ENCODE assay signal across 8 cellular contexts in genomic region chr19:17510220-17510993, GRCh38. TPM values are rescaled to one million over a fixed set of nuclear protein-coding genes. Genes with fewer than 3 reads are reported as not detected.
DNase-seq lines count a peak whose midpoint lies in the region; ATAC-seq and TF ChIP-seq lines count a peak whose summit lies in the region.
"Had no signal": no experiment of that assay in that cellular context is flagged by ENCODE, and none has a peak within 500 bp of the region (broad histone marks: within the 10 kb centered on the region; RNA-seq: fewer than 3 reads in every experiment).

No MANE protein-coding gene starts in this region.

- DNase-seq in activated CD4-positive, alpha-beta memory T cell treated with anti-CD3 and anti-CD28 coated beads, Interleukin-2, amount 10 ng/mL, durations not matched to agents 7 days and 5 days, result no peak
- DNase-seq in stimulated activated naive B cell treated with anti-CD40 and anti-IgM and Interleukin-4, amounts not matched to agents 10 μg/mL and 1 μg/mL and 100 μg/mL, for 72 hours, result no peak
- DNase-seq in putamen (ENCODE audit: low spot score) (no peak), GM13977 (ENCODE audit: low spot score) (no peak), DMS114 treated with DMSO at 0.1 percent for 48 hours (lab: John Stamatoyannopoulos, UW; ENCODE audit: unreplicated experiment) (no peak)

- H3K4me3 ChIP-seq in HUES6 (ENCODE audit: low read depth, low read length) (peak overlapping the region; percentile 86), iPS-15b (ENCODE audit: low read depth, low read length) (peak overlapping the region; percentile 88)

- no peaks in the 10 kb centered on the region for H3K36me3 ChIP-seq in HUES6 (ENCODE audit: control insufficient read depth, insufficient read depth, low read length)
- peaks cover 2% of the 10 kb centered on the region for H3K36me3 ChIP-seq in iPS-15b (ENCODE audit: control insufficient read depth, insufficient read depth, low read length)

- no peak for ATAC-seq in stimulated activated naive B cell treated with anti-CD40 and anti-IgM and Interleukin-4, amounts not matched to agents 10 μg/mL and 1 μg/mL and 100 μg/mL, for 72 hours (replicated peaks)

- in situ Hi-C loops in GM13977 (cut with MboI; ENCODE audit: low pct_unique_long_range_greater_than_20kb, low sequenced_read_pairs, unreplicated experiment), result no loop called here

- H3K9me3 Mint-ChIP-seq in activated CD4-positive, alpha-beta memory T cell treated with anti-CD3 and anti-CD28 coated beads, Interleukin-2, amount 10 ng/mL, durations not matched to agents 7 days and 5 days, result peaks cover 4% of the 10 kb centered on the region
- H3K9me3 Mint-ChIP-seq in stimulated activated naive B cell treated with anti-CD40 and anti-IgM and Interleukin-4, amounts not matched to agents 10 μg/mL and 1 μg/mL and 100 μg/mL, for 72 hours, result no peaks in the 10 kb centered on the region

- peaks cover 23% of the 10 kb centered on the region for H3K36me3 Mint-ChIP-seq in activated CD4-positive, alpha-beta memory T cell treated with anti-CD3 and anti-CD28 coated beads, Interleukin-2, amount 10 ng/mL, durations not matched to agents 7 days and 5 days (ENCODE audit: low read depth)
- peaks cover 33 to 46% of the 10 kb centered on the region in 2 donors for H3K36me3 Mint-ChIP-seq in stimulated activated naive B cell treated with anti-CD40 and anti-IgM and Interleukin-4, amounts not matched to agents 10 μg/mL and 1 μg/mL and 100 μg/mL, for 72 hours

- CTCF ChIA-PET in activated CD4-positive, alpha-beta memory T cell treated with anti-CD3 and anti-CD28 coated beads, Interleukin-2, amount 10 ng/mL, durations not matched to agents 7 days and 5 days (lab: Charles Lee), result interaction anchor here (0.7 to 2.4 kb wide), 6 partner anchors 8 to 95 kb away, joined by 3 to 23 read pairs (median 4); no protein-coding TSS in a partner anchor

- H3K27ac Mint-ChIP-seq in activated CD4-positive, alpha-beta memory T cell treated with anti-CD3 and anti-CD28 coated beads, Interleukin-2, amount 10 ng/mL, durations not matched to agents 7 days and 5 days, result peak overlapping the region; percentile 99
- peak overlapping the region; percentile 97 for H3K27ac Mint-ChIP-seq in stimulated activated naive B cell treated with anti-CD40 and anti-IgM and Interleukin-4, amounts not matched to agents 10 μg/mL and 1 μg/mL and 100 μg/mL, for 72 hours

- H3K9ac ChIP-seq in HUES6 (ENCODE audit: low read length) (peak overlapping the region; percentile 92), iPS-15b (ENCODE audit: low read depth, low read length) (peak overlapping the region; percentile 81)

- no peak for TF ChIP-seq CTCF in GM13977 (IDR thresholded peaks at IDR 0.05; ENCODE audit: extremely low read depth, insufficient read depth, missing control alignments)

- no peaks in the 10 kb centered on the region for H3K9me3 ChIP-seq in HUES6 (ENCODE audit: control insufficient read depth, insufficient read depth, low read depth, low read length)
- H3K9me3 ChIP-seq in iPS-15b (ENCODE audit: control insufficient read depth, insufficient read depth, low read length), result no peaks in the 10 kb centered on the region

- POLR2A ChIA-PET in activated CD4-positive, alpha-beta memory T cell treated with anti-CD3 and anti-CD28 coated beads, Interleukin-2, amount 10 ng/mL, durations not matched to agents 7 days and 5 days (lab: Charles Lee), result interaction anchor here (0.6 to 2.6 kb wide), 14 partner anchors 9 to 770 kb away, joined by 3 to 16 read pairs (median 7); partner anchors contain the start of genes BST2, COLGALT1 and JAK3

- peak overlapping the region; percentile 99 for H3K4me3 Mint-ChIP-seq in activated CD4-positive, alpha-beta memory T cell treated with anti-CD3 and anti-CD28 coated beads, Interleukin-2, amount 10 ng/mL, durations not matched to agents 7 days and 5 days
- H3K4me3 Mint-ChIP-seq in stimulated activated naive B cell treated with anti-CD40 and anti-IgM and Interleukin-4, amounts not matched to agents 10 μg/mL and 1 μg/mL and 100 μg/mL, for 72 hours, result peak overlapping the region; percentile 98

- H3K27ac ChIP-seq in HUES6 (ENCODE audit: low read depth, low read length), result peak overlapping the region; percentile 9; the same call in 1 of the 2 replicates

- peaks cover 37% of the 10 kb centered on the region for H3K4me1 Mint-ChIP-seq in activated CD4-positive, alpha-beta memory T cell treated with anti-CD3 and anti-CD28 coated beads, Interleukin-2, amount 10 ng/mL, durations not matched to agents 7 days and 5 days
- peaks cover 18 to 54% of the 10 kb centered on the region in 2 donors for H3K4me1 Mint-ChIP-seq in stimulated activated naive B cell treated with anti-CD40 and anti-IgM and Interleukin-4, amounts not matched to agents 10 μg/mL and 1 μg/mL and 100 μg/mL, for 72 hours

- H3K27me3 Mint-ChIP-seq in activated CD4-positive, alpha-beta memory T cell treated with anti-CD3 and anti-CD28 coated beads, Interleukin-2, amount 10 ng/mL, durations not matched to agents 7 days and 5 days, result no peaks in the 10 kb centered on the region
- H3K27me3 Mint-ChIP-seq in stimulated activated naive B cell treated with anti-CD40 and anti-IgM and Interleukin-4, amounts not matched to agents 10 μg/mL and 1 μg/mL and 100 μg/mL, for 72 hours, result no peaks in the 10 kb centered on the region

- no peaks in the 10 kb centered on the region for H3K27me3 ChIP-seq in HUES6 (ENCODE audit: control insufficient read depth, insufficient read depth, low read length)
- no peaks in the 10 kb centered on the region for H3K27me3 ChIP-seq in iPS-15b (ENCODE audit: control insufficient read depth, insufficient read depth, low read length)

- H3K4me1 ChIP-seq in HUES6 (ENCODE audit: control insufficient read depth, insufficient read depth, low read length) (peaks cover 6% of the 10 kb centered on the region), iPS-15b (ENCODE audit: control insufficient read depth, insufficient read depth, low read length) (peaks cover 3% of the 10 kb centered on the region)

RNA-seq across cellular contexts. Expression of gene PGLS, which starts 1.0 kb away (rescaled TPM):
- total RNA-seq in activated CD4-positive, alpha-beta memory T cell treated with anti-CD3 and anti-CD28 coated beads, Interleukin-2, amount 10 ng/mL, durations not matched to agents 7 days and 5 days, result 10 to 100 TPM; 65.0 to 65.9 TPM

RNA-seq across cellular contexts. Expression of gene SLC27A1, which starts 40.1 kb away (rescaled TPM):
- total RNA-seq in activated CD4-positive, alpha-beta memory T cell treated with anti-CD3 and anti-CD28 coated beads, Interleukin-2, amount 10 ng/mL, durations not matched to agents 7 days and 5 days, result 1 to 10 TPM; 3.6 to 4.1 TPM

RNA-seq across cellular contexts. Expression of gene COLGALT1, which starts 45.0 kb away (rescaled TPM):
- total RNA-seq in activated CD4-positive, alpha-beta memory T cell treated with anti-CD3 and anti-CD28 coated beads, Interleukin-2, amount 10 ng/mL, durations not matched to agents 7 days and 5 days, result 10 to 100 TPM; 36.1 to 38.9 TPM

RNA-seq across cellular contexts. Expression of gene NXNL1, which starts 49.7 kb away (rescaled TPM):
- total RNA-seq in activated CD4-positive, alpha-beta memory T cell treated with anti-CD3 and anti-CD28 coated beads, Interleukin-2, amount 10 ng/mL, durations not matched to agents 7 days and 5 days, result not detected
- total RNA-seq: sciatic nerve had no signal
